In genomic region chr16:48102083-48103008, GRCh38 we compare ENCODE assay signal across 22 cellular contexts. TPM values are rescaled to one million over a fixed set of nuclear protein-coding genes. Genes with fewer than 3 reads are reported as not detected.
"Had no signal": no experiment of that assay in that cellular context is flagged by ENCODE, and none has a peak within 500 bp of the region (broad histone marks: within the 10 kb centered on the region; RNA-seq: fewer than 3 reads in every experiment).

No MANE protein-coding gene starts in this region.

- H3K27me3 ChIP-seq: cardiac muscle cell, tibial nerve, vagina had no signal

- ATAC-seq: left colon; naive thymus-derived CD4-positive, alpha-beta T cell; right cardiac atrium; stimulated activated naive B cell treated with anti-CD40 and anti-IgM and Interleukin-4, amounts not matched to agents 10 μg/mL and 1 μg/mL and 100 μg/mL, for 72 hours had no signal

- H3K4me3 ChIP-seq: cardiac muscle cell, esophagus muscularis mucosa, lung, tibial nerve, vagina had no signal

- H3K9me3 ChIP-seq: esophagus muscularis mucosa, tibial nerve, vagina had no signal

- H3K36me3 Mint-ChIP-seq: naive thymus-derived CD4-positive, alpha-beta T cell; stimulated activated naive B cell treated with anti-CD40 and anti-IgM and Interleukin-4, amounts not matched to agents 10 μg/mL and 1 μg/mL and 100 μg/mL, for 72 hours had no signal

- H3K36me3 ChIP-seq: cardiac muscle cell, esophagus muscularis mucosa, tibial nerve, vagina had no signal

- H3K27ac ChIP-seq: cardiac muscle cell, esophagus muscularis mucosa, tibial nerve, vagina had no signal

- DNase-seq: activated B cell treated with CpG ODN at 0.5 μM for 24 hours; activated CD4-positive, alpha-beta T cell treated with anti-CD3 and anti-CD28 coated beads, Interleukin-2, amount 10 ng/mL, durations not matched to agents 7 days and 5 days; activated naive CD4-positive, alpha-beta T cell treated with anti-CD3 and anti-CD28 coated beads for 36 hours; activated T-cell treated with anti-CD3 and anti-CD28 coated beads for 4 hours; left colon; naive thymus-derived CD4-positive, alpha-beta T cell; right cardiac atrium; stimulated activated CD4-positive, alpha-beta T cell treated with anti-CD3 and anti-CD28 coated beads, Interleukin-2, amount 100 ng/mL, for 24 hours; stimulated activated naive B cell treated with anti-CD40 and anti-IgM and Interleukin-4, amounts not matched to agents 10 μg/mL and 1 μg/mL and 100 μg/mL, for 72 hours had no signal

- H3K4me3 Mint-ChIP-seq: activated B cell treated with CpG ODN at 0.5 μM for 24 hours; activated CD4-positive, alpha-beta T cell treated with anti-CD3 and anti-CD28 coated beads, Interleukin-2, amount 10 ng/mL, durations not matched to agents 7 days and 5 days; activated naive CD4-positive, alpha-beta T cell treated with anti-CD3 and anti-CD28 coated beads for 36 hours; naive thymus-derived CD4-positive, alpha-beta T cell; stimulated activated naive B cell treated with anti-CD40 and anti-IgM and Interleukin-4, amounts not matched to agents 10 μg/mL and 1 μg/mL and 100 μg/mL, for 72 hours had no signal

- H3K4me1 ChIP-seq: esophagus muscularis mucosa, vagina had no signal

- H3K4me1 Mint-ChIP-seq: activated B cell treated with CpG ODN at 0.5 μM for 24 hours; activated CD4-positive, alpha-beta T cell treated with anti-CD3 and anti-CD28 coated beads, Interleukin-2, amount 10 ng/mL, durations not matched to agents 7 days and 5 days; stimulated activated naive B cell treated with anti-CD40 and anti-IgM and Interleukin-4, amounts not matched to agents 10 μg/mL and 1 μg/mL and 100 μg/mL, for 72 hours had no signal

- H3K27ac Mint-ChIP-seq: activated B cell treated with CpG ODN at 0.5 μM for 24 hours; activated CD4-positive, alpha-beta T cell treated with anti-CD3 and anti-CD28 coated beads, Interleukin-2, amount 10 ng/mL, durations not matched to agents 7 days and 5 days; activated naive CD4-positive, alpha-beta T cell treated with anti-CD3 and anti-CD28 coated beads for 36 hours; naive thymus-derived CD4-positive, alpha-beta T cell; stimulated activated naive B cell treated with anti-CD40 and anti-IgM and Interleukin-4, amounts not matched to agents 10 μg/mL and 1 μg/mL and 100 μg/mL, for 72 hours had no signal

- H3K9me3 Mint-ChIP-seq: activated B cell treated with CpG ODN at 0.5 μM for 24 hours; activated CD4-positive, alpha-beta T cell treated with anti-CD3 and anti-CD28 coated beads, Interleukin-2, amount 10 ng/mL, durations not matched to agents 7 days and 5 days; activated naive CD4-positive, alpha-beta T cell treated with anti-CD3 and anti-CD28 coated beads for 36 hours; activated T-helper 17 cell treated with anti-CD3 and anti-CD28 coated beads, Interleukin-2, amount 50 U/mL, for 72 hours; stimulated activated naive B cell treated with anti-CD40 and anti-IgM and Interleukin-4, amounts not matched to agents 10 μg/mL and 1 μg/mL and 100 μg/mL, for 72 hours had no signal

- FAIRE-seq: astrocyte, colon had no signal

RNA-seq across cellular contexts. Expression of gene ABCC12, which starts 53.4 kb away (rescaled TPM):
- total RNA-seq: activated B cell treated with CpG ODN at 0.5 μM for 24 hours; activated CD4-positive, alpha-beta T cell treated with anti-CD3 and anti-CD28 coated beads, Interleukin-2, amount 10 ng/mL, durations not matched to agents 7 days and 5 days; activated CD8-positive, alpha-beta memory T cell treated with anti-CD3 and anti-CD28 coated beads for 36 hours; activated naive CD4-positive, alpha-beta T cell treated with anti-CD3 and anti-CD28 coated beads for 36 hours; activated T-helper 17 cell treated with anti-CD3 and anti-CD28 coated beads, Interleukin-2, amount 50 U/mL, for 72 hours; astrocyte; cardiac muscle cell; esophagus muscularis mucosa; fibroblast of villous mesenchyme; left colon; lung; mononuclear cell; naive thymus-derived CD4-positive, alpha-beta T cell; posterior vena cava; right cardiac atrium; subcutaneous adipose tissue; vagina had no signal
- polyA plus RNA-seq: cardiac muscle cell; lung; naive thymus-derived CD4-positive, alpha-beta T cell; right cardiac atrium had no signal
